8 cellular contexts compared by ENCODE assay signal in genomic region chr5:76751291-76751690, GRCh38.
"Had no signal": no experiment of that assay in that cellular context is flagged by ENCODE, and none has a peak within 500 bp of the region (broad histone marks: within the 10 kb centered on the region; RNA-seq: fewer than 3 reads in every experiment).

No MANE protein-coding gene starts in this region.

- H3K4me1 ChIP-seq: HAP-1 had no signal

- H3K9me3 Mint-ChIP-seq: HFFc6 had no signal

- H3K4me3 Mint-ChIP-seq: HFFc6 had no signal

- H3K36me3 ChIP-seq: HAP-1 had no signal

- H3K27ac Mint-ChIP-seq: HFFc6 had no signal

- DNase-seq: GM23248, GOT3, H7, HFFc6, IMR-90 had no signal

- H3K4me3 ChIP-seq: GM23248, HAP-1 had no signal

- H3K9me3 ChIP-seq: HAP-1 had no signal

- H3K27ac ChIP-seq: GM23248, HL-60 had no signal

- ATAC-seq: HCT116 had no signal
